In genomic region chr16:50215680-50216079, GRCh38 we compare ENCODE assay signal across 20 cellular contexts.
"Had no signal": no experiment of that assay in that cellular context is flagged by ENCODE, and none has a peak within 500 bp of the region (broad histone marks: within the 10 kb centered on the region; RNA-seq: fewer than 3 reads in every experiment).

No MANE protein-coding gene starts in this region.

- H3K4me3 Mint-ChIP-seq: endodermal cell, mesothelial cell of epicardium had no signal

- H3K27ac Mint-ChIP-seq: endodermal cell; mesothelial cell of epicardium; stimulated activated naive CD8-positive, alpha-beta T cell treated with anti-CD3 and anti-CD28 coated beads, Interleukin-15, amount 100 ng/mL, for 72 hours had no signal

- H3K9me3 Mint-ChIP-seq: endodermal cell; mesothelial cell of epicardium; naive thymus-derived CD8-positive, alpha-beta T cell; stimulated activated naive CD8-positive, alpha-beta T cell treated with anti-CD3 and anti-CD28 coated beads, Interleukin-15, amount 100 ng/mL, for 72 hours had no signal

- DNase-seq: activated CD4-positive, alpha-beta T cell treated with anti-CD3 and anti-CD28 coated beads, Interleukin-2, amount 50 U/mL, for 4 hours; activated effector memory CD4-positive, alpha-beta T cell treated with anti-CD3 and anti-CD28 coated beads, Interleukin-2, amount 50 U/mL, for 16 hours; activated T-cell treated with anti-CD3 and anti-CD28 coated beads, Interleukin-2, amount 50 U/mL, for 1 hour; body of pancreas; cortex of kidney; endodermal cell; esophagus squamous epithelium; gastrocnemius medialis; hippocampal formation; left ventricle myocardium superior; mammary epithelial cell; naive thymus-derived CD8-positive, alpha-beta T cell; pancreas; psoas muscle; stimulated activated CD4-positive, alpha-beta T cell treated with anti-CD3 and anti-CD28 coated beads, Interleukin-12 subunit alpha, Interleukin-12 subunit beta, amount 100 ng/mL, for 4 hours; stimulated activated naive CD8-positive, alpha-beta T cell treated with anti-CD3 and anti-CD28 coated beads, Interleukin-15, amount 100 ng/mL, for 72 hours; SW 1271; tibial artery had no signal

- H3K27me3 Mint-ChIP-seq: naive thymus-derived CD8-positive, alpha-beta T cell; stimulated activated naive CD8-positive, alpha-beta T cell treated with anti-CD3 and anti-CD28 coated beads, Interleukin-15, amount 100 ng/mL, for 72 hours had no signal

- ATAC-seq: activated CD4-positive, CD25-positive, alpha-beta regulatory T cell treated with anti-CD3 and anti-CD28 coated beads, Interleukin-2, amount 50 U/mL, for 24 hours; body of pancreas; gastrocnemius medialis; left ventricle myocardium superior; naive thymus-derived CD8-positive, alpha-beta T cell; pancreas; psoas muscle; stimulated activated naive CD8-positive, alpha-beta T cell treated with anti-CD3 and anti-CD28 coated beads, Interleukin-15, amount 100 ng/mL, for 72 hours had no signal
